33 cellular contexts compared by ENCODE assay signal in genomic region chr2:147684903-147685302, GRCh38.
"Had no signal": no experiment of that assay in that cellular context is flagged by ENCODE, and none has a peak within 500 bp of the region (broad histone marks: within the 10 kb centered on the region; RNA-seq: fewer than 3 reads in every experiment).

No MANE protein-coding gene starts in this region.

- DNase-seq: activated B cell treated with CpG ODN at 0.5 μM for 24 hours; activated CD4-positive, alpha-beta memory T cell treated with anti-CD3 and anti-CD28 coated beads for 36 hours; activated CD4-positive, alpha-beta T cell treated with anti-CD3 and anti-CD28 coated beads for 4 hours; activated CD4-positive, alpha-beta T cell treated with anti-CD3 and anti-CD28 coated beads, Interleukin-2, amount 10 ng/mL, durations not matched to agents 24 days and 14 days; activated CD4-positive, alpha-beta T cell treated with anti-CD3 and anti-CD28 coated beads, Interleukin-2, amount 50 U/mL, for 1 hour; activated CD4-positive, alpha-beta T cell treated with anti-CD3 and anti-CD28 coated beads, Interleukin-2, amount 50 U/mL, for 4 hours; activated CD4-positive, CD25-positive, alpha-beta regulatory T cell treated with anti-CD3 and anti-CD28 coated beads, Interleukin-2, amount 50 U/mL, for 72 hours; activated CD8-positive, alpha-beta memory T cell treated with anti-CD3 and anti-CD28 coated beads, Interleukin-2, amount 50 U/mL, for 4 hours; activated CD8-positive, alpha-beta T cell treated with anti-CD3 and anti-CD28 coated beads for 36 hours; activated effector memory CD4-positive, alpha-beta T cell treated with anti-CD3 and anti-CD28 coated beads, Interleukin-2, amount 50 U/mL, for 16 hours; activated gamma-delta T cell treated with Interleukin-2 at 50 U/mL for 16 hours; activated naive CD4-positive, alpha-beta T cell; activated naive CD4-positive, alpha-beta T cell treated with anti-CD3 and anti-CD28 coated beads for 36 hours; activated naive CD4-positive, alpha-beta T cell treated with anti-CD3 and anti-CD28 coated beads, Interleukin-2, amount 50 U/mL, for 16 hours; activated naive CD8-positive, alpha-beta T cell treated with anti-CD3 and anti-CD28 coated beads for 36 hours; activated T-cell treated with anti-CD3 and anti-CD28 coated beads for 4 hours; activated T-cell treated with anti-CD3 and anti-CD28 coated beads, Interleukin-2, amount 50 U/mL, for 1 hour; activated T-cell treated with anti-CD3 and anti-CD28 coated beads, Interleukin-2, amount 50 U/mL, for 4 hours; activated T-cell treated with anti-CD3 and anti-CD28 coated beads, Interleukin-2, amount 50 U/mL, for 72 hours; adrenal gland; amniotic stem cell; aorta; body of pancreas; brain microvascular endothelial cell; central memory CD4-positive, alpha-beta T cell; T-helper 2 cell; T-helper 9 cell had no signal

- FAIRE-seq: astrocyte, TTC549 had no signal

- H3K27me3 ChIP-seq: adrenal gland, body of pancreas, brain microvascular endothelial cell, breast epithelium had no signal

- ATAC-seq: activated CD8-positive, alpha-beta T cell treated with anti-CD3 and anti-CD28 coated beads for 36 hours; activated naive CD4-positive, alpha-beta T cell treated with anti-CD3 and anti-CD28 coated beads, Interleukin-2, amount 50 U/mL, for 72 hours; activated T-cell treated with anti-CD3 and anti-CD28 coated beads, Interleukin-2, amount 50 U/mL, for 4 hours; activated T-cell treated with anti-CD3 and anti-CD28 coated beads, Interleukin-2, amount 50 U/mL, for 72 hours; activated T-helper 17 cell treated with anti-CD3 and anti-CD28 coated beads, Interleukin-2, amount 50 U/mL, for 72 hours; body of pancreas had no signal

- H3K4me1 ChIP-seq: adrenal gland, body of pancreas, breast epithelium had no signal

- H3K9me3 ChIP-seq: adrenal gland, body of pancreas, breast epithelium had no signal

- H3K27ac ChIP-seq: adrenal gland, body of pancreas, brain microvascular endothelial cell, breast epithelium, VCaP had no signal

- H3K36me3 ChIP-seq: adrenal gland, brain microvascular endothelial cell, breast epithelium had no signal

- H3K4me3 ChIP-seq: adrenal gland, body of pancreas, breast epithelium had no signal
